In the genomic region with DNA sequence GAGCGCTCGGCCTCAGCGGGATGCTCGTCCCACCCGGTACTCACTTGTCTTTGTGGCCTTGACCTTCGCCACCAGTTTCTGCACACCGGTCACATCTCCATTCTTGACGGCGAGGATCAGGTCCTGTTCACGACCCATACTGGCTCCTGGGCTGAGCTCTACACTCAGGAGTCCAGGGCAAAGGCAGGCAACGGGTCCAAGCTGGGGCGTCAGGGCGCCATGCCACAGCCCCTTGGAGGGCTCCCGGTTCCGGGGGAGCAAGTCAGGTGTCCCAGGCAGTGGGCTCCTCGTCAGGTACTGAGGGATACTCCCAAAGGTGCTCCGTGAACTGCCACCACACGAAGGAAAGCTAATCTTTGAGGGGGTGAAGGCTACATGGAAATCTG, we compare ENCODE assay signal across 9 cellular contexts. TPM values are rescaled to one million over a fixed set of nuclear protein-coding genes. Genes with fewer than 3 reads are reported as not detected.
DNase-seq lines count a peak whose midpoint lies in the region; ATAC-seq and TF ChIP-seq lines count a peak whose summit lies in the region.
"Had no signal": no experiment of that assay in that cellular context is flagged by ENCODE, and none has a peak within 500 bp of the region (broad histone marks: within the 10 kb centered on the region; RNA-seq: fewer than 3 reads in every experiment).

No MANE protein-coding gene starts in this region.

- peak overlapping the region; percentile 99; the same call in 1 of the 2 replicates for H3K4me2 ChIP-seq in HCT116 (ENCODE audit: low read length)
- no peak overlapping the region for H3K4me2 ChIP-seq in smooth muscle cell

- intact Hi-C loops in HCT116 (cut with micrococcal nuclease) (loop anchor here (10.0 kb wide), 1 partner anchor 231 kb away; no protein-coding TSS in a partner anchor), breast epithelium (cut with DNase I; ENCODE audit: low total_unique reads) (no loop called here), right lobe of liver (cut with DNase I) (no loop called here)

- no peak for ATAC-seq in HCT116
- ATAC-seq in right lobe of liver = no peak
- no peak for ATAC-seq in GM18867 (IDR thresholded peaks at IDR 0.05; ENCODE audit: unreplicated experiment)

- no peaks in the 10 kb centered on the region for H3F3A ChIP-seq in smooth muscle cell (ENCODE audit: low read depth)

- DNase-seq in HCT116 (ENCODE audit: low read depth, low spot score) (no peak), breast epithelium (ENCODE audit: low spot score in 2 of 2) (no peak), right lobe of liver (peak in 2 of 3 donors; percentile 27 to 44), mesenteric fat pad (ENCODE audit: low spot score) (no peak), SW 1271 (lab: John Stamatoyannopoulos, UW) (no peak), smooth muscle cell (lab: John Stamatoyannopoulos, UW; ENCODE audit: unreplicated experiment) (no peak)
- DNase-seq: NCI-H524 had no signal

- 33% methylated on average over 8 of the region's 18 CpGs for WGBS in right lobe of liver (ENCODE audit: insufficient coverage, low coverage, low lambda C conversion rate, missing lambda C conversion rate)
- 96% methylated on average over 18 of the region's 18 CpGs for WGBS in smooth muscle cell (ENCODE audit: low lambda C conversion rate)

- H4K20me1 ChIP-seq in HCT116 (ENCODE audit: insufficient read depth) (no peaks in the 10 kb centered on the region; the same call in 1 of the 2 replicates), smooth muscle cell (ENCODE audit: low read depth) (peaks cover 61% of the 10 kb centered on the region)

- peaks cover 7 to 30% of the 10 kb centered on the region in 2 experiments; a peak in 2 of 4 replicates for H3K36me3 ChIP-seq in HCT116 (ENCODE audit: control insufficient read depth in 1 of 2, insufficient read depth in 2 of 2, low read length in 2 of 2)
- H3K36me3 ChIP-seq in breast epithelium = no peaks in the 10 kb centered on the region
- H3K36me3 ChIP-seq in right lobe of liver = no peaks in the 10 kb centered on the region
- peaks cover 0 to 27% (median 10%) of the 10 kb centered on the region in 5 donors for H3K36me3 ChIP-seq in subcutaneous abdominal adipose tissue (ENCODE audit: control insufficient read depth in 5 of 5, insufficient read depth in 5 of 5, low read length in 5 of 5)
- no peaks in the 10 kb centered on the region for H3K36me3 ChIP-seq in smooth muscle cell (ENCODE audit: low read depth)

- H3K9ac ChIP-seq in HCT116 (ENCODE audit: low read length) (no peak overlapping the region; the same call in 1 of the 2 replicates), subcutaneous abdominal adipose tissue (ENCODE audit: low read length in 5 of 5) (peak overlapping the region in 4 of 5 donors; percentile 56 to 93 (median 86)), smooth muscle cell (ENCODE audit: low read depth) (no peak overlapping the region)

- H2AFZ ChIP-seq in HCT116 (ENCODE audit: low read depth, low read length, poor library complexity, severe bottlenecking) = no peak overlapping the region
- H2AFZ ChIP-seq in smooth muscle cell (ENCODE audit: low read depth) = no peak overlapping the region

- H3K79me2 ChIP-seq in HCT116 (ENCODE audit: insufficient read depth, low read length) (peaks cover 72% of the 10 kb centered on the region), smooth muscle cell (ENCODE audit: low read depth) (peaks cover 15% of the 10 kb centered on the region)

- H3K9me3 ChIP-seq in HCT116 (ENCODE audit: control insufficient read depth in 1 of 2, insufficient read depth in 1 of 2, low read depth in 1 of 2, low read length in 2 of 2) (no peaks in the 10 kb centered on the region), breast epithelium (no peaks in the 10 kb centered on the region), right lobe of liver (no peaks in the 10 kb centered on the region), subcutaneous abdominal adipose tissue (ENCODE audit: control insufficient read depth in 5 of 5, low read length in 5 of 5) (no peaks in the 10 kb centered on the region), smooth muscle cell (replicated peaks; ENCODE audit: low read depth) (no peaks in the 10 kb centered on the region)

- no peaks in the 10 kb centered on the region for H3K9me2 ChIP-seq in HCT116 (ENCODE audit: insufficient read depth)

- POLR2A ChIA-PET in HCT116 (lab: Charles Lee) = no interaction called here

- TF ChIP-seq RAD21 in HCT116 (IDR thresholded peaks at IDR 0.05; ENCODE audit: low read depth) = no peak

- BruUV-seq in HCT116 (replicated peaks; lab: Mats Ljungman, UMichigan) = no TSS peak

- H3K4me1 ChIP-seq in HCT116 (ENCODE audit: control insufficient read depth in 1 of 2, insufficient read depth in 2 of 2, low read length in 2 of 2) = peaks cover 28 to 68% of the 10 kb centered on the region in 2 experiments
- peaks cover 8 to 28% of the 10 kb centered on the region in 2 donors for H3K4me1 ChIP-seq in breast epithelium
- H3K4me1 ChIP-seq in right lobe of liver = peaks cover 0 to 28% (median 9%) of the 10 kb centered on the region in 4 donors
- peaks cover 5 to 80% (median 62%) of the 10 kb centered on the region in 5 donors for H3K4me1 ChIP-seq in subcutaneous abdominal adipose tissue (ENCODE audit: control insufficient read depth in 5 of 5, insufficient read depth in 5 of 5, low read length in 5 of 5)
- H3K4me1 ChIP-seq in smooth muscle cell (ENCODE audit: low read depth) = peaks cover 18% of the 10 kb centered on the region

- H3K27me3 ChIP-seq in HCT116 (ENCODE audit: insufficient read depth, low read length) = no peaks in the 10 kb centered on the region
- H3K27me3 ChIP-seq in breast epithelium = no peaks in the 10 kb centered on the region
- no peaks in the 10 kb centered on the region for H3K27me3 ChIP-seq in right lobe of liver
- no peaks in the 10 kb centered on the region for H3K27me3 ChIP-seq in subcutaneous abdominal adipose tissue (ENCODE audit: control insufficient read depth in 5 of 5, insufficient read depth in 4 of 5, low read length in 5 of 5)
- no peaks in the 10 kb centered on the region for H3K27me3 ChIP-seq in smooth muscle cell (ENCODE audit: low read depth)

- RAD21 ChIA-PET in HCT116 (lab: Charles Lee; ENCODE audit: low non-redundant PET in 1 of 2, low total read pairs in 2 of 2, uncharacterized antibody in 2 of 2, unreplicated experiment in 2 of 2) = interaction anchor here in 1 of 2 experiments (1.3 kb wide), 1 partner anchor 11 kb away, joined by 3 read pairs; no protein-coding TSS in a partner anchor

- no peak for TF ChIP-seq CTCF in HCT116 (IDR thresholded peaks at IDR 0.05 in 2 of 3, conservative IDR thresholded peaks at IDR 0.05 in 1 of 3; ENCODE audit: borderline replicate concordance in 1 of 3, insufficient read depth in 1 of 3, low read depth in 2 of 3, low read length in 2 of 3)
- TF ChIP-seq CTCF in breast epithelium (IDR thresholded peaks at IDR 0.05) = no peak
- TF ChIP-seq CTCF in right lobe of liver (IDR thresholded peaks at IDR 0.05) = no peak
- no peak for TF ChIP-seq CTCF in smooth muscle cell (IDR thresholded peaks at IDR 0.05; ENCODE audit: borderline replicate concordance, insufficient read depth, poor library complexity, severe bottlenecking)

- H3K4me3 ChIP-seq in HCT116 (replicated peaks in 1 of 2; ENCODE audit: low read depth in 1 of 2, low read length in 2 of 2) (no peak overlapping the region; a peak in 2 of 4 replicates), breast epithelium (peak overlapping the region; percentile 89 to 94 (median 91)), right lobe of liver (peak overlapping the region; percentile 87 to 93 (median 91)), subcutaneous abdominal adipose tissue (ENCODE audit: low read depth in 1 of 5, low read length in 5 of 5) (peak overlapping the region; percentile 62 to 92 (median 81)), smooth muscle cell (no peak overlapping the region)

- TF ChIP-seq POLR2A in HCT116 (IDR thresholded peaks at IDR 0.05; ENCODE audit: borderline replicate concordance, extremely low read depth, insufficient read depth, insufficient read length) (no peak), breast epithelium (IDR thresholded peaks at IDR 0.05) (no peak), right lobe of liver (IDR thresholded peaks at IDR 0.05) (no peak)

- CTCF ChIA-PET in HCT116 (lab: Charles Lee) = no interaction called here

- H3K27ac ChIP-seq in HCT116 (ENCODE audit: low read depth, low read length) = peak overlapping the region; percentile 24; the same call in 1 of the 2 replicates
- H3K27ac ChIP-seq in breast epithelium = peak overlapping the region; percentile 92 to 95
- no peak overlapping the region for H3K27ac ChIP-seq in right lobe of liver
- peak overlapping the region; percentile 79 for H3K27ac ChIP-seq in subcutaneous abdominal adipose tissue (ENCODE audit: low read depth, low read length)
- H3K27ac ChIP-seq in smooth muscle cell (ENCODE audit: low read depth) = no peak overlapping the region

TF ChIP-seq in HCT116, 20 proteins besides CTCF, POLR2A, EP300 and RAD21 (continues in another document):
- TF ChIP-seq JUND (IDR thresholded peaks at IDR 0.05) (no peak), POLR2AphosphoS5 (IDR thresholded peaks at IDR 0.05; ENCODE audit: low read depth, low read length) (no peak)
- TF ChIP-seq, protein P1, sequence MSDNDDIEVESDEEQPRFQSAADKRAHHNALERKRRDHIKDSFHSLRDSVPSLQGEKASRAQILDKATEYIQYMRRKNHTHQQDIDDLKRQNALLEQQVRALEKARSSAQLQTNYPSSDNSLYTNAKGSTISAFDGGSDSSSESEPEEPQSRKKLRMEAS (IDR thresholded peaks at IDR 0.05) = no peak

RNA-seq across cellular contexts. Expression of a gene that starts 1.7 kb away (rescaled TPM):
- 38.4 TPM for total RNA-seq in HCT116 (2021; ENCODE audit: unreplicated experiment)
- 14.5 and 16.3 TPM in 2 replicates for polyA plus RNA-seq in HCT116 (2012)
- 10 to 100 TPM in 2 of 3 donors, 1 to 10 TPM in 1; 10.0 to 23.3 (median 14.6) TPM for total RNA-seq in breast epithelium
- 10 to 100 TPM in 4 of 6 experiments, 1 to 10 TPM in 2; 9.0 to 26.0 (median 12.0) TPM for total RNA-seq in right lobe of liver
- total RNA-seq in mesenteric fat pad = 72.8 TPM
- total RNA-seq in smooth muscle cell = 2.6 and 4.2 TPM in 2 replicates
- 8.0 and 10.9 TPM in 2 replicates for polyA plus RNA-seq in smooth muscle cell

RNA-seq across cellular contexts. Expression of a gene that starts 2.7 kb away (rescaled TPM):
- total RNA-seq in HCT116 (2021; ENCODE audit: unreplicated experiment) (87.3 TPM), breast epithelium (10 to 100 TPM; 18.4 to 34.7 (median 31.2) TPM), right lobe of liver (10 to 100 TPM in 4 of 6 experiments, 1 to 10 TPM in 2; 8.5 to 13.6 (median 10.2) TPM), mesenteric fat pad (13.7 TPM), smooth muscle cell (12.5 and 15.1 TPM in 2 replicates)
- polyA plus RNA-seq in HCT116 (2012) = 80.0 and 86.5 TPM in 2 replicates
- 15.1 and 27.7 TPM in 2 replicates for polyA plus RNA-seq in smooth muscle cell

RNA-seq across cellular contexts. Expression of a gene that starts 11.8 kb away (rescaled TPM):
- 209 TPM for total RNA-seq in HCT116 (2021; ENCODE audit: unreplicated experiment)
- 177 and 183 TPM in 2 replicates for polyA plus RNA-seq in HCT116 (2012)
- 10 to 100 TPM in 2 of 3 donors, 1 to 10 TPM in 1; 4.6 to 60.2 (median 52.4) TPM for total RNA-seq in breast epithelium
- total RNA-seq in right lobe of liver = 10 to 100 TPM; 32.8 to 71.4 (median 44.6) TPM
- 8.2 TPM for total RNA-seq in mesenteric fat pad
- total RNA-seq in smooth muscle cell = 7.6 and 9.9 TPM in 2 replicates
- 12.7 and 33.5 TPM in 2 replicates for polyA plus RNA-seq in smooth muscle cell

RNA-seq across cellular contexts. Expression of a gene that starts 57.2 kb away (rescaled TPM):
- total RNA-seq in HCT116 (2021; ENCODE audit: unreplicated experiment) = 75.4 TPM
- polyA plus RNA-seq in HCT116 (2012) = 64.3 and 69.0 TPM in 2 replicates
- total RNA-seq in breast epithelium = 10 to 100 TPM; 45.1 to 62.5 (median 51.1) TPM
- 10 to 100 TPM; 24.2 to 47.1 (median 29.6) TPM for total RNA-seq in right lobe of liver
- 61.0 TPM for total RNA-seq in mesenteric fat pad
- 18.4 and 35.9 TPM in 2 replicates for total RNA-seq in smooth muscle cell
- 25.9 and 26.3 TPM in 2 replicates for polyA plus RNA-seq in smooth muscle cell

Comparison
In these comparisons a context has a peak if more than half of its experiments do, and no peak if none do; other contexts are left out.
1. DNase-seq: peak in right lobe of liver (2 of 3); none in HCT116 (single experiment), breast epithelium (0 of 2), mesenteric fat pad (single experiment), SW 1271 (0 of 2) and smooth muscle cell (single experiment).
2. H3K27ac ChIP-seq: peak in HCT116 (single experiment), breast epithelium (2 of 2) and subcutaneous abdominal adipose tissue (single experiment); none in right lobe of liver (0 of 3) and smooth muscle cell (single experiment).
3. H3K4me3 ChIP-seq: peak in breast epithelium (3 of 3), right lobe of liver (3 of 3) and subcutaneous abdominal adipose tissue (5 of 5); none in HCT116 (0 of 2) and smooth muscle cell (single experiment).
4. H3K9ac ChIP-seq: peak in subcutaneous abdominal adipose tissue (4 of 5); none in HCT116 (single experiment) and smooth muscle cell (single experiment).